In genomic region chr2:64522843-64523428, GRCh38 we compare ENCODE assay signal across 8 cellular contexts. TPM values are rescaled to one million over a fixed set of nuclear protein-coding genes. Genes with fewer than 3 reads are reported as not detected.
DNase-seq lines count a peak whose midpoint lies in the region; ATAC-seq, FAIRE-seq and TF ChIP-seq lines count a peak whose summit lies in the region.

No MANE protein-coding gene starts in this region.

- intact Hi-C loops in ovary (cut with DNase I), result loop anchor here in 2 of 4 donors (5.0 to 10.0 kb wide), 2 partner anchors 349 to 352 kb away; no protein-coding TSS in a partner anchor
- intact Hi-C loops in tibial artery (cut with DNase I; ENCODE audit: low total_unique reads), result loop anchor here (5.0 to 10.0 kb wide), 2 partner anchors 34 to 342 kb away; no protein-coding TSS in a partner anchor

- H3K9me3 ChIP-seq in MM.1S (replicated peaks; ENCODE audit: insufficient read depth, low read length), result no peaks in the 10 kb centered on the region
- no peaks in the 10 kb centered on the region for H3K9me3 ChIP-seq in ovary
- no peaks in the 10 kb centered on the region for H3K9me3 ChIP-seq in tibial artery

- no peak for ATAC-seq in GM18519 (IDR thresholded peaks at IDR 0.05; ENCODE audit: low FRiP score, unreplicated experiment)

- TF ChIP-seq EP300 in ovary (IDR thresholded peaks at IDR 0.05), result no peak

- TF ChIP-seq CTCF in MM.1S (IDR thresholded peaks at IDR 0.05; ENCODE audit: low read length) (peak; percentile 91), ovary (IDR thresholded peaks at IDR 0.05) (peak; percentile 70 to 83 (median 81)), tibial artery (IDR thresholded peaks at IDR 0.05) (peak; percentile 75 to 82)

- H3F3A ChIP-seq in MM.1S (ENCODE audit: insufficient read depth, low read length), result peaks cover 20% of the 10 kb centered on the region

- peak overlapping the region; percentile 96 for H3K4me3 ChIP-seq in MM.1S (ENCODE audit: low read length)
- H3K4me3 ChIP-seq in ovary, result peak overlapping the region; percentile 97
- H3K4me3 ChIP-seq in tibial artery, result peak overlapping the region; percentile 90 to 98

- FAIRE-seq in frontal cortex (lab: Jason Lieb, UNC), result peak; percentile 42

- H3K27me3 ChIP-seq in MM.1S (replicated peaks; ENCODE audit: insufficient read depth, low read length) (no peaks in the 10 kb centered on the region), ovary (no peaks in the 10 kb centered on the region), tibial artery (no peaks in the 10 kb centered on the region)

- peaks cover 38% of the 10 kb centered on the region for H3K79me2 ChIP-seq in MM.1S (ENCODE audit: low read length)

- H3K4me1 ChIP-seq in MM.1S (ENCODE audit: low read length) (peaks cover 6% of the 10 kb centered on the region; the same call in 1 of the 2 replicates), ovary (ENCODE audit: insufficient read depth) (no peaks in the 10 kb centered on the region), tibial artery (peaks cover 0 to 29% (median 20%) of the 10 kb centered on the region in 4 donors)

- H3K9me2 ChIP-seq in MM.1S (replicated peaks; ENCODE audit: insufficient read depth, low read length), result no peaks in the 10 kb centered on the region

- H3K27ac ChIP-seq in MM.1S (ENCODE audit: low read length), result peak overlapping the region; percentile 86
- H3K27ac ChIP-seq in ovary, result no peak overlapping the region
- H3K27ac ChIP-seq in tibial artery, result peak overlapping the region in 1 of 2 donors; percentile 96

- H3K9ac ChIP-seq in MM.1S (ENCODE audit: low read length), result peak overlapping the region; percentile 90; the same call in 1 of the 2 replicates

- WGBS in ovary, 3 donors, result 0 to 1% (median 0%) methylated on average over 16 of the region's 16 CpGs

- peak overlapping the region; percentile 56 for H2AFZ ChIP-seq in MM.1S (ENCODE audit: low read length)

- TF ChIP-seq POLR2A in ovary (IDR thresholded peaks at IDR 0.05), result no peak

- H3K4me2 ChIP-seq in MM.1S (ENCODE audit: low read depth, low read length), result peak overlapping the region; percentile 84

- H3K36me3 ChIP-seq in MM.1S (replicated peaks; ENCODE audit: insufficient read depth, low read length) (no peaks in the 10 kb centered on the region), ovary (no peaks in the 10 kb centered on the region), tibial artery (no peaks in the 10 kb centered on the region)

- peak; percentile 65 for DNase-seq in DMS79 (lab: John Stamatoyannopoulos, UW)
- DNase-seq in MM.1S, result peak; percentile 92
- DNase-seq in SIG-M5 treated with dmso at 0.1 percent for 504 hours (lab: John Stamatoyannopoulos, UW; ENCODE audit: unreplicated experiment), result peak; percentile 93
- DNase-seq in activated naive CD4-positive, alpha-beta T cell treated with Interleukin-2 at 50 U/mL for 16 hours, result peak; percentile 73
- DNase-seq in frontal cortex (ENCODE audit: low spot score in 2 of 2), result peak; percentile 28 to 39
- peak; percentile 35 to 64 (median 49) for DNase-seq in ovary
- DNase-seq in tibial artery, result peak in 1 of 2 donors; percentile 81

- peaks cover 4% of the 10 kb centered on the region; the same call in 1 of the 2 replicates for H4K20me1 ChIP-seq in MM.1S (ENCODE audit: insufficient read depth, low read length)

RNA-seq across cellular contexts. Expression of gene AFTPH, which starts 1.2 kb away (rescaled TPM):
- total RNA-seq in frontal cortex, result 109 TPM
- total RNA-seq in ovary, result 10 to 100 TPM; 24.1 to 33.8 (median 27.6) TPM
- 10 to 100 TPM; 18.5 to 28.8 TPM for polyA plus RNA-seq in ovary
